ENCODE assay signal across 8 cellular contexts in genomic region chr3:69084326-69084667, GRCh38. TPM values are rescaled to one million over a fixed set of nuclear protein-coding genes. Genes with fewer than 3 reads are reported as not detected.
DNase-seq lines count a peak whose midpoint lies in the region; ATAC-seq and TF ChIP-seq lines count a peak whose summit lies in the region.

No MANE protein-coding gene starts in this region.

- intact Hi-C loops in activated CD4-positive, alpha-beta T cell treated with anti-CD3 and anti-CD28 coated beads for 36 hours (cut with DNase I, micrococcal nuclease): loop anchor here (1.0 to 10.0 kb wide), 5 partner anchors 8 to 1981 kb away; partner anchors contain the start of genes SUCLG2 (in 2 of the 2) and TMF1 (in 2 of the 2)
- intact Hi-C loops in OCI-LY7 (cut with micrococcal nuclease; ENCODE audit: unreplicated experiment): loop anchor here (2.0 kb wide), 1 partner anchor 71 kb away; the partner anchor contains the start of gene EOGT

- WGBS in ectodermal cell, 2 experiments: 47 to 50% methylated on average over 2 of the region's 2 CpGs

- peak overlapping the region; percentile 86 for H3K4me3 ChIP-seq in OCI-LY7 (ENCODE audit: low read depth, low read length, poor library complexity, severe bottlenecking)
- H3K4me3 ChIP-seq in ectodermal cell (ENCODE audit: insufficient read depth, low read depth, low read length): peak overlapping the region; percentile 98
- H3K4me3 ChIP-seq in muscle layer of colon (ENCODE audit: low read depth in 1 of 2, low read length in 2 of 2): peak overlapping the region in 1 of 2 donors; percentile 76

- H3K9me3 ChIP-seq in OCI-LY7 (ENCODE audit: low read length) (no peaks in the 10 kb centered on the region), ectodermal cell (ENCODE audit: control insufficient read depth, low read length) (no peaks in the 10 kb centered on the region), muscle layer of colon (ENCODE audit: low read length) (no peaks in the 10 kb centered on the region)

- TF ChIP-seq CTCF in OCI-LY7 (conservative IDR thresholded peaks at IDR 0.05; ENCODE audit: low read length): no peak

- peak overlapping the region; percentile 77 for H3K4me2 ChIP-seq in OCI-LY7 (ENCODE audit: low read length)

- H3K9me3 Mint-ChIP-seq in activated CD4-positive, alpha-beta T cell treated with anti-CD3 and anti-CD28 coated beads for 36 hours (ENCODE audit: low read depth): no peaks in the 10 kb centered on the region

- POLR2A ChIA-PET in activated CD4-positive, alpha-beta T cell treated with anti-CD3 and anti-CD28 coated beads for 36 hours (lab: Charles Lee): interaction anchor here (1.0 to 1.1 kb wide), 3 partner anchors 9 to 32 kb away, joined by 4 to 7 read pairs (median 4); partner anchors contain the start of gene TMF1
- POLR2A ChIA-PET in OCI-LY7 (lab: Charles Lee): interaction anchor here (0.8 to 7.5 kb wide), 7 partner anchors 9 to 40 kb away, joined by 3 to 49 read pairs (median 3); partner anchors contain the start of gene TMF1

- H3K36me3 ChIP-seq in OCI-LY7 (ENCODE audit: insufficient read depth, low read length) (no peaks in the 10 kb centered on the region), ectodermal cell (ENCODE audit: control insufficient read depth, insufficient read depth, low read length) (no peaks in the 10 kb centered on the region), muscle layer of colon (ENCODE audit: insufficient read depth, low read length) (no peaks in the 10 kb centered on the region)

- H3K27me3 ChIP-seq in ectodermal cell (ENCODE audit: control insufficient read depth, insufficient read depth, low read length, poor library complexity, severe bottlenecking) (no peaks in the 10 kb centered on the region), muscle layer of colon (ENCODE audit: control insufficient read depth in 1 of 2, insufficient read depth in 2 of 2, low read length in 2 of 2) (no peaks in the 10 kb centered on the region)

- CTCF ChIA-PET in activated CD4-positive, alpha-beta T cell treated with anti-CD3 and anti-CD28 coated beads for 36 hours (lab: Charles Lee): interaction anchor here (0.9 to 1.6 kb wide), 4 partner anchors 10 to 36 kb away, joined by 3 to 10 read pairs (median 6); no protein-coding TSS in a partner anchor
- CTCF ChIA-PET in OCI-LY7 (lab: Charles Lee; ENCODE audit: unreplicated experiment): no interaction called here

- no peak for DNase-seq in activated CD4-positive, alpha-beta T cell treated with anti-CD3 and anti-CD28 coated beads for 36 hours
- no peak for DNase-seq in activated CD4-positive, alpha-beta T cell treated with anti-CD3 and anti-CD28 coated beads, Interleukin-2, amount 50 U/mL, for 4 hours
- DNase-seq in OCI-LY7 (ENCODE audit: low spot score) (no peak), NCI-H2196 treated with DMSO at 0.1 percent for 48 hours (lab: John Stamatoyannopoulos, UW; ENCODE audit: unreplicated experiment) (no peak), NCI-H774 (lab: John Stamatoyannopoulos, UW) (no peak)

- no peak for ATAC-seq in activated CD4-positive, alpha-beta T cell treated with anti-CD3 and anti-CD28 coated beads for 36 hours
- no peak for ATAC-seq in GM19467 (IDR thresholded peaks at IDR 0.05; ENCODE audit: unreplicated experiment)

- H3K4me1 Mint-ChIP-seq in activated CD4-positive, alpha-beta T cell treated with anti-CD3 and anti-CD28 coated beads for 36 hours: peaks cover 57% of the 10 kb centered on the region

- no peaks in the 10 kb centered on the region; the same call in 1 of the 2 replicates for H4K20me1 ChIP-seq in OCI-LY7 (ENCODE audit: insufficient read depth, low read length)

- BruUV-seq in OCI-LY7 (replicated peaks; lab: Mats Ljungman, UMichigan): no TSS peak

- no peaks in the 10 kb centered on the region for H3K9me2 ChIP-seq in OCI-LY7 (ENCODE audit: insufficient read depth, low read length)

- H2AFZ ChIP-seq in OCI-LY7 (ENCODE audit: low read length): peak overlapping the region; percentile 39; the same call in 1 of the 2 replicates

- peak overlapping the region; percentile 90 for H3K4me3 Mint-ChIP-seq in activated CD4-positive, alpha-beta T cell treated with anti-CD3 and anti-CD28 coated beads for 36 hours

- H3K27ac ChIP-seq in OCI-LY7 (ENCODE audit: low read depth, low read length, poor library complexity, severe bottlenecking): peak overlapping the region; percentile 77
- H3K27ac ChIP-seq in ectodermal cell (ENCODE audit: insufficient read depth, low read depth, low read length, poor library complexity, severe bottlenecking): no peak overlapping the region
- H3K27ac ChIP-seq in muscle layer of colon (ENCODE audit: low read depth, low read length): peak overlapping the region; percentile 99

- H3K27me3 Mint-ChIP-seq in activated CD4-positive, alpha-beta T cell treated with anti-CD3 and anti-CD28 coated beads for 36 hours: no peaks in the 10 kb centered on the region

- H3K79me2 ChIP-seq in OCI-LY7 (ENCODE audit: insufficient read depth, low read depth, low read length): peaks cover 28% of the 10 kb centered on the region

- H3K9ac ChIP-seq in muscle layer of colon (ENCODE audit: low read length): peak overlapping the region; percentile 90

- H3K27ac Mint-ChIP-seq in activated CD4-positive, alpha-beta T cell treated with anti-CD3 and anti-CD28 coated beads for 36 hours: peak overlapping the region; percentile 97

- H3K4me1 ChIP-seq in OCI-LY7 (ENCODE audit: insufficient read depth, low read length, poor library complexity, severe bottlenecking): peaks cover 70% of the 10 kb centered on the region
- H3K4me1 ChIP-seq in ectodermal cell (ENCODE audit: control insufficient read depth, insufficient read depth, low read length): peaks cover 13% of the 10 kb centered on the region
- H3K4me1 ChIP-seq in muscle layer of colon (ENCODE audit: insufficient read depth, low read length): peaks cover 44% of the 10 kb centered on the region

- peaks cover 20% of the 10 kb centered on the region for H3K36me3 Mint-ChIP-seq in activated CD4-positive, alpha-beta T cell treated with anti-CD3 and anti-CD28 coated beads for 36 hours (ENCODE audit: low read depth)

RNA-seq across cellular contexts. Expression of gene ARL6IP5, which starts 0.4 kb away (rescaled TPM):
- total RNA-seq in activated CD4-positive, alpha-beta T cell treated with anti-CD3 and anti-CD28 coated beads for 36 hours: 10 to 100 TPM; 60.4 to 76.0 TPM
- 18.5 and 28.9 TPM in 2 replicates for total RNA-seq in OCI-LY7 (2014; rRNA removed; shearing (Covaris generic))
- total RNA-seq in OCI-LY7 (2022): 25.9 and 26.7 TPM in 2 replicates
- polyA plus RNA-seq in ectodermal cell (2013, experiment 1 of 4): 71.2 TPM
- polyA plus RNA-seq in ectodermal cell (2013, experiment 2 of 4): 74.2 TPM
- polyA plus RNA-seq in ectodermal cell (2013, experiment 3 of 4): 68.7 TPM
- 75.9 TPM for polyA plus RNA-seq in ectodermal cell (2013, experiment 4 of 4)

RNA-seq across cellular contexts. Expression of gene UBA3, which starts 4.1 kb away (rescaled TPM):
- 10 to 100 TPM; 59.5 to 72.2 TPM for total RNA-seq in activated CD4-positive, alpha-beta T cell treated with anti-CD3 and anti-CD28 coated beads for 36 hours
- total RNA-seq in OCI-LY7 (2014; rRNA removed; shearing (Covaris generic)): 66.5 and 78.8 TPM in 2 replicates
- total RNA-seq in OCI-LY7 (2022): 70.2 and 70.8 TPM in 2 replicates
- 81.1 TPM for polyA plus RNA-seq in ectodermal cell (2013, experiment 1 of 4)
- 83.1 TPM for polyA plus RNA-seq in ectodermal cell (2013, experiment 2 of 4)
- 65.8 TPM for polyA plus RNA-seq in ectodermal cell (2013, experiment 3 of 4)
- 71.5 TPM for polyA plus RNA-seq in ectodermal cell (2013, experiment 4 of 4)

RNA-seq across cellular contexts. Expression of gene TMF1, which starts 32.2 kb away (rescaled TPM):
- 10 to 100 TPM; 33.2 to 34.1 TPM for total RNA-seq in activated CD4-positive, alpha-beta T cell treated with anti-CD3 and anti-CD28 coated beads for 36 hours
- total RNA-seq in OCI-LY7 (2014; rRNA removed; shearing (Covaris generic)): 16.6 and 20.8 TPM in 2 replicates
- total RNA-seq in OCI-LY7 (2022): 29.0 and 29.4 TPM in 2 replicates
- 17.7 TPM for polyA plus RNA-seq in ectodermal cell (2013, experiment 1 of 4)
- polyA plus RNA-seq in ectodermal cell (2013, experiment 2 of 4): 18.4 TPM
- 19.9 TPM for polyA plus RNA-seq in ectodermal cell (2013, experiment 3 of 4)
- 21.6 TPM for polyA plus RNA-seq in ectodermal cell (2013, experiment 4 of 4)

RNA-seq across cellular contexts. Expression of gene LMOD3, which starts 38.1 kb away (rescaled TPM):
- total RNA-seq in activated CD4-positive, alpha-beta T cell treated with anti-CD3 and anti-CD28 coated beads for 36 hours: not detected
- total RNA-seq in OCI-LY7 (2014; rRNA removed; shearing (Covaris generic)): not detected in 2 replicates
- total RNA-seq in OCI-LY7 (2022): not detected in 2 replicates
- polyA plus RNA-seq in ectodermal cell (2013, experiment 1 of 4): not detected
- polyA plus RNA-seq in ectodermal cell (2013, experiment 2 of 4): not detected
- polyA plus RNA-seq in ectodermal cell (2013, experiment 3 of 4): not detected
- polyA plus RNA-seq in ectodermal cell (2013, experiment 4 of 4): 0.08 TPM
